14 cellular contexts compared by ENCODE assay signal in genomic region chr9:131411719-131412681, GRCh38. TPM values are rescaled to one million over a fixed set of nuclear protein-coding genes. Genes with fewer than 3 reads are reported as not detected.
A peak's percentile ranks its signal among the peaks of the same experiment; 100 is the strongest.
DNase-seq lines count a peak whose midpoint lies in the region; ATAC-seq and TF ChIP-seq lines count a peak whose summit lies in the region.
"Had no signal": no experiment of that assay in that cellular context is flagged by ENCODE, and none has a peak within 500 bp of the region (broad histone marks: within the 10 kb centered on the region; RNA-seq: fewer than 3 reads in every experiment).

No MANE protein-coding gene starts in this region.

- intact Hi-C loops in left ventricle myocardium superior (cut with micrococcal nuclease) (no loop called here), right cardiac atrium (cut with DNase I) (no loop called here), left colon (cut with DNase I, micrococcal nuclease) (no loop called here)

- H3K4me3 ChIP-seq in right cardiac atrium (ENCODE audit: low read length) (no peak overlapping the region), WERI-Rb-1 (ENCODE audit: low read depth, low read length) (no peak overlapping the region)
- H3K4me3 ChIP-seq: skin epidermis, vagina had no signal

- DNase-seq in left ventricle myocardium superior = peak; percentile 32
- no peak for DNase-seq in right cardiac atrium
- no peak for DNase-seq in activated naive CD8-positive, alpha-beta T cell treated with anti-CD3 and anti-CD28 coated beads for 36 hours
- no peak for DNase-seq in left colon
- no peak for DNase-seq in type B pancreatic cell (ENCODE audit: extremely low spot score, unreplicated experiment)
- DNase-seq in cerebellum (ENCODE audit: low spot score) = no peak
- DNase-seq in HPDE6-E6E7 (ENCODE audit: extremely low spot score) = no peak
- no peak for DNase-seq in WERI-Rb-1
- DNase-seq: activated CD4-positive, CD25-positive, alpha-beta regulatory T cell; BE2C; GF-D8; SHP77 had no signal

- H3K27ac ChIP-seq in right cardiac atrium (ENCODE audit: low read length) = no peak overlapping the region
- no peak overlapping the region for H3K27ac ChIP-seq in WERI-Rb-1
- H3K27ac ChIP-seq: vagina had no signal

- H3K36me3 Mint-ChIP-seq in activated naive CD8-positive, alpha-beta T cell treated with anti-CD3 and anti-CD28 coated beads for 36 hours = peaks cover 43% of the 10 kb centered on the region
- peaks cover 26% of the 10 kb centered on the region for H3K36me3 Mint-ChIP-seq in type B pancreatic cell

- H3K27me3 Mint-ChIP-seq in activated naive CD8-positive, alpha-beta T cell treated with anti-CD3 and anti-CD28 coated beads for 36 hours = peaks cover 3% of the 10 kb centered on the region
- H3K27me3 Mint-ChIP-seq in type B pancreatic cell = no peaks in the 10 kb centered on the region

- H3K36me3 ChIP-seq in WERI-Rb-1 = peaks cover 63% of the 10 kb centered on the region
- H3K36me3 ChIP-seq: vagina had no signal

- TF ChIP-seq CTCF in type B pancreatic cell (conservative IDR thresholded peaks at IDR 0.05) = no peak
- TF ChIP-seq CTCF in WERI-Rb-1 (IDR thresholded peaks at IDR 0.05; ENCODE audit: low read depth, low read length) = no peak

- H3K4me3 Mint-ChIP-seq in activated naive CD8-positive, alpha-beta T cell treated with anti-CD3 and anti-CD28 coated beads for 36 hours = no peak overlapping the region
- H3K4me3 Mint-ChIP-seq in type B pancreatic cell = peak overlapping the region; percentile 3

- H3K9me3 ChIP-seq in right cardiac atrium (ENCODE audit: control insufficient read depth, low read length) (no peaks in the 10 kb centered on the region), WERI-Rb-1 (ENCODE audit: severe bottlenecking) (no peaks in the 10 kb centered on the region)
- H3K9me3 ChIP-seq: vagina had no signal

- ATAC-seq in left ventricle myocardium superior (no peak), right cardiac atrium (no peak), left colon (peak; percentile 46)

- H3K4me1 Mint-ChIP-seq in activated naive CD8-positive, alpha-beta T cell treated with anti-CD3 and anti-CD28 coated beads for 36 hours = peaks cover 75% of the 10 kb centered on the region
- H3K4me1 Mint-ChIP-seq in type B pancreatic cell (ENCODE audit: unreplicated experiment) = peaks cover 41% of the 10 kb centered on the region

- H3K27ac Mint-ChIP-seq in activated naive CD8-positive, alpha-beta T cell treated with anti-CD3 and anti-CD28 coated beads for 36 hours = peak overlapping the region; percentile 3
- H3K27ac Mint-ChIP-seq in type B pancreatic cell = no peak overlapping the region

- H3K27me3 ChIP-seq in right cardiac atrium (ENCODE audit: control insufficient read depth, insufficient read depth) (no peaks in the 10 kb centered on the region), WERI-Rb-1 (ENCODE audit: insufficient read depth, low read depth, severe bottlenecking) (no peaks in the 10 kb centered on the region)
- H3K27me3 ChIP-seq: BE2C, vagina had no signal

- H3K4me1 ChIP-seq in right cardiac atrium (ENCODE audit: control insufficient read depth, insufficient read depth, low read length) = peaks cover 26% of the 10 kb centered on the region

- 86% methylated on average over 15 of the region's 15 CpGs for WGBS in right cardiac atrium

- no peaks in the 10 kb centered on the region for H3K9me3 Mint-ChIP-seq in activated naive CD8-positive, alpha-beta T cell treated with anti-CD3 and anti-CD28 coated beads for 36 hours
- no peaks in the 10 kb centered on the region for H3K9me3 Mint-ChIP-seq in type B pancreatic cell

RNA-seq across cellular contexts. Expression of gene PRRC2B, which starts 18.1 kb away (rescaled TPM):
- total RNA-seq in left ventricle myocardium superior (144 TPM), right cardiac atrium (100 to 1,000 TPM; 137 to 175 (median 149) TPM), left colon (100 to 1,000 TPM; 110 to 114 TPM), type B pancreatic cell (ENCODE audit: low replicate concordance) (225 and 300 TPM in 2 replicates), cerebellum (162 TPM)
- 78.1 TPM for polyA plus RNA-seq in right cardiac atrium
- total RNA-seq in activated naive CD8-positive, alpha-beta T cell treated with anti-CD3 and anti-CD28 coated beads for 36 hours = 100 to 1,000 TPM; 128 to 135 TPM
